1 cellular context compared by ENCODE assay signal in genomic region chr19:18414504-18415176, GRCh38.
TF ChIP-seq lines count a peak whose summit lies in the region.

No MANE protein-coding gene starts in this region.

TF ChIP-seq in K562, 482 proteins besides CTCF, POLR2A, EP300 and RAD21 (continued from another document):
- TF ChIP-seq SIN3B (IDR thresholded peaks at IDR 0.05; ENCODE audit: low read depth) (no peak), CREB1 (IDR thresholded peaks at IDR 0.05) (peak; percentile 17; the same call in 1 of the 2 replicates), CREB1 (CRISPR knock-in tag; IDR thresholded peaks at IDR 0.05) (no peak), NR2C1 (IDR thresholded peaks at IDR 0.05) (0 out of 2 replicates have a peak, but pooled peaks have one; percentile 28), NR2C1 (tag; IDR thresholded peaks at IDR 0.05) (peak; percentile 10; the same call in 1 of the 2 replicates), MCM5 (IDR thresholded peaks at IDR 0.05; ENCODE audit: low read depth) (no peak), ZNF140 (CRISPR knock-in tag; IDR thresholded peaks at IDR 0.05) (no peak), CC2D1A (IDR thresholded peaks at IDR 0.05) (no peak), ZFX (CRISPR knock-in tag; IDR thresholded peaks at IDR 0.05) (peak; percentile 76), EP400 (IDR thresholded peaks at IDR 0.05) (no peak), DMBX1 (CRISPR knock-in tag; IDR thresholded peaks at IDR 0.05; ENCODE audit: borderline replicate concordance) (peak; percentile 58), ATF4 (CRISPR knock-in tag; IDR thresholded peaks at IDR 0.05) (0 out of 2 replicates have a peak, but pooled peaks have one; percentile 9), PHB2 (IDR thresholded peaks at IDR 0.05; ENCODE audit: low read depth) (no peak)
- TF ChIP-seq, protein P1, sequence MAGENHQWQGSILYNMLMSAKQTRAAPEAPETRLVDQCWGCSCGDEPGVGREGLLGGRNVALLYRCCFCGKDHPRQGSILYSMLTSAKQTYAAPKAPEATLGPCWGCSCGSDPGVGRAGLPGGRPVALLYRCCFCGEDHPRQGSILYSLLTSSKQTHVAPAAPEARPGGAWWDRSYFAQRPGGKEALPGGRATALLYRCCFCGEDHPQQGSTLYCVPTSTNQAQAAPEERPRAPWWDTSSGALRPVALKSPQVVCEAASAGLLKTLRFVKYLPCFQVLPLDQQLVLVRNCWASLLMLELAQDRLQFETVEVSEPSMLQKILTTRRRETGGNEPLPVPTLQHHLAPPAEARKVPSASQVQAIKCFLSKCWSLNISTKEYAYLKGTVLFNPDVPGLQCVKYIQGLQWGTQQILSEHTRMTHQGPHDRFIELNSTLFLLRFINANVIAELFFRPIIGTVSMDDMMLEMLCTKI (IDR thresholded peaks at IDR 0.05; ENCODE audit: partially characterized antibody) = no peak
- TF ChIP-seq, protein P2, sequence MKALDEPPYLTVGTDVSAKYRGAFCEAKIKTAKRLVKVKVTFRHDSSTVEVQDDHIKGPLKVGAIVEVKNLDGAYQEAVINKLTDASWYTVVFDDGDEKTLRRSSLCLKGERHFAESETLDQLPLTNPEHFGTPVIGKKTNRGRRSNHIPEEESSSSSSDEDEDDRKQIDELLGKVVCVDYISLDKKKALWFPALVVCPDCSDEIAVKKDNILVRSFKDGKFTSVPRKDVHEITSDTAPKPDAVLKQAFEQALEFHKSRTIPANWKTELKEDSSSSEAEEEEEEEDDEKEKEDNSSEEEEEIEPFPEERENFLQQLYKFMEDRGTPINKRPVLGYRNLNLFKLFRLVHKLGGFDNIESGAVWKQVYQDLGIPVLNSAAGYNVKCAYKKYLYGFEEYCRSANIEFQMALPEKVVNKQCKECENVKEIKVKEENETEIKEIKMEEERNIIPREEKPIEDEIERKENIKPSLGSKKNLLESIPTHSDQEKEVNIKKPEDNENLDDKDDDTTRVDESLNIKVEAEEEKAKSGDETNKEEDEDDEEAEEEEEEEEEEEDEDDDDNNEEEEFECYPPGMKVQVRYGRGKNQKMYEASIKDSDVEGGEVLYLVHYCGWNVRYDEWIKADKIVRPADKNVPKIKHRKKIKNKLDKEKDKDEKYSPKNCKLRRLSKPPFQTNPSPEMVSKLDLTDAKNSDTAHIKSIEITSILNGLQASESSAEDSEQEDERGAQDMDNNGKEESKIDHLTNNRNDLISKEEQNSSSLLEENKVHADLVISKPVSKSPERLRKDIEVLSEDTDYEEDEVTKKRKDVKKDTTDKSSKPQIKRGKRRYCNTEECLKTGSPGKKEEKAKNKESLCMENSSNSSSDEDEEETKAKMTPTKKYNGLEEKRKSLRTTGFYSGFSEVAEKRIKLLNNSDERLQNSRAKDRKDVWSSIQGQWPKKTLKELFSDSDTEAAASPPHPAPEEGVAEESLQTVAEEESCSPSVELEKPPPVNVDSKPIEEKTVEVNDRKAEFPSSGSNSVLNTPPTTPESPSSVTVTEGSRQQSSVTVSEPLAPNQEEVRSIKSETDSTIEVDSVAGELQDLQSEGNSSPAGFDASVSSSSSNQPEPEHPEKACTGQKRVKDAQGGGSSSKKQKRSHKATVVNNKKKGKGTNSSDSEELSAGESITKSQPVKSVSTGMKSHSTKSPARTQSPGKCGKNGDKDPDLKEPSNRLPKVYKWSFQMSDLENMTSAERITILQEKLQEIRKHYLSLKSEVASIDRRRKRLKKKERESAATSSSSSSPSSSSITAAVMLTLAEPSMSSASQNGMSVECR (CRISPR knock-in tag; IDR thresholded peaks at IDR 0.05) = 0 out of 2 replicates have a peak, but pooled peaks have one; percentile 33
